Comparison of ENCODE assay signal across 8 cellular contexts in genomic region chr2:134367915-134368911, GRCh38.
DNase-seq lines count a peak whose midpoint lies in the region; ATAC-seq and TF ChIP-seq lines count a peak whose summit lies in the region.

No MANE protein-coding gene starts in this region.

- no peaks in the 10 kb centered on the region for H3K9me3 Mint-ChIP-seq in activated CD4-positive, alpha-beta memory T cell treated with anti-CD3 and anti-CD28 coated beads for 36 hours
- no peaks in the 10 kb centered on the region for H3K9me3 Mint-ChIP-seq in activated CD4-positive, alpha-beta memory T cell treated with anti-CD3 and anti-CD28 coated beads, Interleukin-2, amount 10 ng/mL, durations not matched to agents 7 days and 5 days
- H3K9me3 Mint-ChIP-seq in stimulated activated naive CD8-positive, alpha-beta T cell treated with anti-CD3 and anti-CD28 coated beads, Interleukin-15, Interleukin-2, amounts not matched to agents 100 ng/mL and 50 ng/mL, for 24 hours = no peaks in the 10 kb centered on the region

- no peak overlapping the region for H3K4me3 ChIP-seq in fibroblast of pulmonary artery (replicated peaks; ENCODE audit: low read depth, low read length)

- CTCF ChIA-PET in activated CD4-positive, alpha-beta memory T cell treated with anti-CD3 and anti-CD28 coated beads for 36 hours (lab: Charles Lee) = interaction anchor here (0.7 kb wide), 1 partner anchor 43 kb away, joined by 3 read pairs; no protein-coding TSS in a partner anchor
- CTCF ChIA-PET in activated CD4-positive, alpha-beta memory T cell treated with anti-CD3 and anti-CD28 coated beads, Interleukin-2, amount 10 ng/mL, durations not matched to agents 7 days and 5 days (lab: Charles Lee) = interaction anchor here (0.6 kb wide), 1 partner anchor 258 kb away, joined by 3 read pairs; no protein-coding TSS in a partner anchor

- in situ Hi-C loops in SK-MEL-5 (cut with HindIII; ENCODE audit: low pct_unique_long_range_greater_than_20kb, low sequenced_read_pairs) = no loop called here

- H3K36me3 Mint-ChIP-seq in activated CD4-positive, alpha-beta memory T cell treated with anti-CD3 and anti-CD28 coated beads for 36 hours = peaks cover 19% of the 10 kb centered on the region
- H3K36me3 Mint-ChIP-seq in activated CD4-positive, alpha-beta memory T cell treated with anti-CD3 and anti-CD28 coated beads, Interleukin-2, amount 10 ng/mL, durations not matched to agents 7 days and 5 days (ENCODE audit: low read depth) = peaks cover 10% of the 10 kb centered on the region
- H3K36me3 Mint-ChIP-seq in stimulated activated naive CD8-positive, alpha-beta T cell treated with anti-CD3 and anti-CD28 coated beads, Interleukin-15, Interleukin-2, amounts not matched to agents 100 ng/mL and 50 ng/mL, for 24 hours (ENCODE audit: low read depth) = peaks cover 48% of the 10 kb centered on the region

- no peak overlapping the region for H3K27ac Mint-ChIP-seq in activated CD4-positive, alpha-beta memory T cell treated with anti-CD3 and anti-CD28 coated beads for 36 hours
- H3K27ac Mint-ChIP-seq in activated CD4-positive, alpha-beta memory T cell treated with anti-CD3 and anti-CD28 coated beads, Interleukin-2, amount 10 ng/mL, durations not matched to agents 7 days and 5 days = no peak overlapping the region
- peak overlapping the region; percentile 27 for H3K27ac Mint-ChIP-seq in stimulated activated naive CD8-positive, alpha-beta T cell treated with anti-CD3 and anti-CD28 coated beads, Interleukin-15, Interleukin-2, amounts not matched to agents 100 ng/mL and 50 ng/mL, for 24 hours

- no peak for ATAC-seq in GM18858 (IDR thresholded peaks at IDR 0.05; ENCODE audit: unreplicated experiment)

- POLR2A ChIA-PET in activated CD4-positive, alpha-beta memory T cell treated with anti-CD3 and anti-CD28 coated beads for 36 hours (lab: Charles Lee) = no interaction called here
- POLR2A ChIA-PET in activated CD4-positive, alpha-beta memory T cell treated with anti-CD3 and anti-CD28 coated beads, Interleukin-2, amount 10 ng/mL, durations not matched to agents 7 days and 5 days (lab: Charles Lee) = no interaction called here

- no peak overlapping the region for H3K4me3 Mint-ChIP-seq in activated CD4-positive, alpha-beta memory T cell treated with anti-CD3 and anti-CD28 coated beads for 36 hours
- no peak overlapping the region for H3K4me3 Mint-ChIP-seq in activated CD4-positive, alpha-beta memory T cell treated with anti-CD3 and anti-CD28 coated beads, Interleukin-2, amount 10 ng/mL, durations not matched to agents 7 days and 5 days
- H3K4me3 Mint-ChIP-seq in stimulated activated naive CD8-positive, alpha-beta T cell treated with anti-CD3 and anti-CD28 coated beads, Interleukin-15, Interleukin-2, amounts not matched to agents 100 ng/mL and 50 ng/mL, for 24 hours = no peak overlapping the region

- peaks cover 28% of the 10 kb centered on the region for H3K4me1 Mint-ChIP-seq in activated CD4-positive, alpha-beta memory T cell treated with anti-CD3 and anti-CD28 coated beads for 36 hours (ENCODE audit: low read depth)
- peaks cover 5% of the 10 kb centered on the region for H3K4me1 Mint-ChIP-seq in activated CD4-positive, alpha-beta memory T cell treated with anti-CD3 and anti-CD28 coated beads, Interleukin-2, amount 10 ng/mL, durations not matched to agents 7 days and 5 days
- H3K4me1 Mint-ChIP-seq in stimulated activated naive CD8-positive, alpha-beta T cell treated with anti-CD3 and anti-CD28 coated beads, Interleukin-15, Interleukin-2, amounts not matched to agents 100 ng/mL and 50 ng/mL, for 24 hours (ENCODE audit: low read depth) = peaks cover 23% of the 10 kb centered on the region

- intact Hi-C loops in activated CD4-positive, alpha-beta memory T cell treated with anti-CD3 and anti-CD28 coated beads for 36 hours (cut with micrococcal nuclease) = loop anchor here (5.0 kb wide), 1 partner anchor 116 kb away; the partner anchor contains the start of gene MGAT5

- no peak for TF ChIP-seq CTCF in fibroblast of pulmonary artery (IDR thresholded peaks at IDR 0.05; ENCODE audit: low read length, missing control alignments)

- peak; percentile 18 for DNase-seq in activated CD4-positive, alpha-beta memory T cell treated with anti-CD3 and anti-CD28 coated beads for 36 hours
- no peak for DNase-seq in activated CD4-positive, alpha-beta memory T cell treated with anti-CD3 and anti-CD28 coated beads, Interleukin-2, amount 10 ng/mL, durations not matched to agents 7 days and 5 days
- DNase-seq in SK-MEL-5 (ENCODE audit: low read depth, low spot score) (peak; percentile 2), fibroblast of pulmonary artery (ENCODE audit: low read depth) (peak; percentile 16), activated gamma-delta T cell treated with Interleukin-2 at 50 U/mL for 16 hours (no peak), iPS-NIHi7 (ENCODE audit: extremely low spot score) (no peak)

- H3K27me3 Mint-ChIP-seq in activated CD4-positive, alpha-beta memory T cell treated with anti-CD3 and anti-CD28 coated beads for 36 hours = no peaks in the 10 kb centered on the region
- H3K27me3 Mint-ChIP-seq in activated CD4-positive, alpha-beta memory T cell treated with anti-CD3 and anti-CD28 coated beads, Interleukin-2, amount 10 ng/mL, durations not matched to agents 7 days and 5 days = no peaks in the 10 kb centered on the region
- no peaks in the 10 kb centered on the region for H3K27me3 Mint-ChIP-seq in stimulated activated naive CD8-positive, alpha-beta T cell treated with anti-CD3 and anti-CD28 coated beads, Interleukin-15, Interleukin-2, amounts not matched to agents 100 ng/mL and 50 ng/mL, for 24 hours

Comparison
In these comparisons a context has a peak if more than half of its experiments do, and no peak if none do; other contexts are left out.
1. DNase-seq: peak in activated CD4-positive, alpha-beta memory T cell treated with anti-CD3 and anti-CD28 coated beads for 36 hours (single experiment), SK-MEL-5 (single experiment) and fibroblast of pulmonary artery (single experiment); none in activated CD4-positive, alpha-beta memory T cell treated with anti-CD3 and anti-CD28 coated beads, Interleukin-2, amount 10 ng/mL, durations not matched to agents 7 days and 5 days (single experiment), activated gamma-delta T cell treated with Interleukin-2 at 50 U/mL for 16 hours (single experiment) and iPS-NIHi7 (single experiment).